11 cellular contexts compared by ENCODE assay signal in the genomic region with DNA sequence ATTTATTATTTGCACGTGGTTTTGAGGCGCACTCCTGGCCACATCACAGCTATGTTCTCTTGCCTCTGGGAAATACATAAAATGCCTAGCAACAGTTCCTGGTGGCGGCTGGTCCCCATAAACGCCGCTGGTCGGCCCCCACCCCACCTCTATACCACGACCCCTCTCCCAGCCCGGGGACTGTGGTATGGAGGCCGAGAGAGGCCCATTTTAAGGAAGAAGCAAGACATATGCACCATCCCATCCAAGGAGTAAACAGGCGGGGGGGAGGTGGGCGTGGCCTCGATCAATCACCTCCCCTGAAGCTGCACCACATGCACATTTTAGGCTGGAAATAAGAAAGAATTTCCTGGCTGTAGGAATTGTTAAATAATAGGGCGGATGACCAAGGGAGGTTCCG.
DNase-seq lines count a peak whose midpoint lies in the region; ATAC-seq, FAIRE-seq and TF ChIP-seq lines count a peak whose summit lies in the region.
"Had no signal": no experiment of that assay in that cellular context is flagged by ENCODE, and none has a peak within 500 bp of the region (broad histone marks: within the 10 kb centered on the region; RNA-seq: fewer than 3 reads in every experiment).

No MANE protein-coding gene starts in this region.

- DNase-seq in ACHN, result peak; percentile 31
- DNase-seq in RPMI7951 (ENCODE audit: low read depth), result peak; percentile 18
- DNase-seq in esophagus muscularis mucosa (ENCODE audit: extremely low spot score), result no peak
- DNase-seq in pancreas, result peak in 1 of 6 donors; percentile 28
- DNase-seq in NCI-H2029 (lab: John Stamatoyannopoulos, UW), result no peak
- DNase-seq in NCI-H146 treated with DMSO at 0.1 percent for 48 hours (lab: John Stamatoyannopoulos, UW; ENCODE audit: unreplicated experiment), result no peak
- no peak for DNase-seq in stimulated activated CD4-positive, alpha-beta T cell treated with anti-CD3 and anti-CD28 coated beads, Interleukin-12 subunit alpha, Interleukin-12 subunit beta, amount 100 ng/mL, for 4 hours
- DNase-seq: activated effector memory CD4-positive, alpha-beta T cell treated with anti-CD3 and anti-CD28 coated beads, Interleukin-2, amount 50 U/mL, for 16 hours; NCI-H1092; T-helper 1 cell had no signal

- intact Hi-C loops in esophagus muscularis mucosa (cut with DNase I) (loop anchor here (5.0 kb wide), 1 partner anchor 80 kb away; the partner anchor contains the start of gene BCL2), pancreas (cut with DNase I) (no loop called here)

- in situ Hi-C loops in ACHN (cut with HindIII; ENCODE audit: low pct_ligation_motif_present, low pct_unique_long_range_greater_than_20kb, low sequenced_read_pairs), result no loop called here

- 75% methylated on average over 14 of the region's 14 CpGs for WGBS in esophagus muscularis mucosa
- WGBS in pancreas, 2 donors, result 82 to 89% methylated on average over 14 of the region's 14 CpGs

- H3K4me1 ChIP-seq in esophagus muscularis mucosa (peaks cover 20 to 50% (median 46%) of the 10 kb centered on the region in 4 donors), pancreas (peaks cover 0 to 12% (median 7%) of the 10 kb centered on the region in 3 donors)

- no peak for FAIRE-seq in pancreas (lab: Jason Lieb, UNC)

- TF ChIP-seq EP300 in esophagus muscularis mucosa (IDR thresholded peaks at IDR 0.05), result no peak

- H3K27ac ChIP-seq in esophagus muscularis mucosa (replicated peaks in 1 of 4), result peak overlapping the region; percentile 85 to 90 (median 86)
- H3K27ac ChIP-seq in pancreas, result peak overlapping the region; percentile 25 to 74 (median 59)

- H3K9me3 ChIP-seq in esophagus muscularis mucosa (no peaks in the 10 kb centered on the region), pancreas (no peaks in the 10 kb centered on the region)

- H3K27me3 ChIP-seq in esophagus muscularis mucosa (no peaks in the 10 kb centered on the region), pancreas (no peaks in the 10 kb centered on the region)

- ATAC-seq in pancreas (peak in 2 of 4 donors; percentile 34 to 39), HG02938 (IDR thresholded peaks at IDR 0.05; ENCODE audit: unreplicated experiment) (no peak)

- H3K4me3 ChIP-seq in esophagus muscularis mucosa, result peak overlapping the region; percentile 7 to 39 (median 20)
- H3K4me3 ChIP-seq in pancreas, result no peak overlapping the region

- no peaks in the 10 kb centered on the region for H3K36me3 ChIP-seq in esophagus muscularis mucosa
- no peaks in the 10 kb centered on the region for H3K36me3 ChIP-seq in pancreas

- TF ChIP-seq CTCF in esophagus muscularis mucosa (IDR thresholded peaks at IDR 0.05) (no peak), pancreas (IDR thresholded peaks at IDR 0.05) (no peak)

- TF ChIP-seq POLR2A in esophagus muscularis mucosa (IDR thresholded peaks at IDR 0.05; ENCODE audit: low read depth), result no peak

Comparison
In these comparisons a context has a peak if more than half of its experiments do, and no peak if none do; other contexts are left out.
1. DNase-seq: peak in ACHN (single experiment) and RPMI7951 (single experiment); none in esophagus muscularis mucosa (single experiment), NCI-H2029 (single experiment), NCI-H146 treated with DMSO at 0.1 percent for 48 hours (single experiment) and stimulated activated CD4-positive, alpha-beta T cell treated with anti-CD3 and anti-CD28 coated beads, Interleukin-12 subunit alpha, Interleukin-12 subunit beta, amount 100 ng/mL, for 4 hours (single experiment).
2. H3K4me3 ChIP-seq: peak in esophagus muscularis mucosa (4 of 4); none in pancreas (0 of 4).